1 cellular context compared by ENCODE assay signal in genomic region chr1:48917901-48918603, GRCh38.
A peak's percentile ranks its signal among the peaks of the same experiment; 100 is the strongest.
TF ChIP-seq lines count a peak whose summit lies in the region.

No MANE protein-coding gene starts in this region.

TF ChIP-seq in HepG2, 621 proteins besides CTCF, POLR2A, EP300 and RAD21 (continued from another document and continues in another):
- TF ChIP-seq ETS1 (CRISPR knock-in tag; IDR thresholded peaks at IDR 0.05), result no peak
- TF ChIP-seq ZNF407 (CRISPR knock-in tag; IDR thresholded peaks at IDR 0.05; ENCODE audit: not compliant biosample characterization), result no peak
- peak; percentile 43 for TF ChIP-seq SKI (IDR thresholded peaks at IDR 0.05; ENCODE audit: partially characterized antibody)
- TF ChIP-seq NFIB (CRISPR knock-in tag; IDR thresholded peaks at IDR 0.05; ENCODE audit: borderline replicate concordance), result no peak
- peak; percentile 43; the same call in 1 of the 2 replicates for TF ChIP-seq KAT2B (IDR thresholded peaks at IDR 0.05; ENCODE audit: borderline replicate concordance, low read depth, low read length)
- peak; percentile 76; the same call in 1 of the 2 replicates for TF ChIP-seq FOXO1 (CRISPR knock-in tag; IDR thresholded peaks at IDR 0.05)
- TF ChIP-seq PLRG1 (conservative IDR thresholded peaks at IDR 0.05), result no peak
- TF ChIP-seq IRF2 (CRISPR knock-in tag; IDR thresholded peaks at IDR 0.05), result 0 out of 2 replicates have a peak, but pooled peaks have one; percentile 17
- no peak for TF ChIP-seq XBP1 (CRISPR knock-in tag; IDR thresholded peaks at IDR 0.05)
- TF ChIP-seq ZNF484 (CRISPR knock-in tag; IDR thresholded peaks at IDR 0.05; ENCODE audit: borderline replicate concordance, low read depth), result no peak
- no peak for TF ChIP-seq TMF1 (CRISPR knock-in tag; IDR thresholded peaks at IDR 0.05; ENCODE audit: low read depth)
- TF ChIP-seq ZBTB44 (CRISPR knock-in tag; IDR thresholded peaks at IDR 0.05), result no peak
- TF ChIP-seq ELF4 (CRISPR knock-in tag; IDR thresholded peaks at IDR 0.05; ENCODE audit: borderline replicate concordance), result no peak
- 0 out of 2 replicates have a peak, but pooled peaks have one; percentile 12 for TF ChIP-seq FOXP1 (IDR thresholded peaks at IDR 0.05)
- peak; percentile 70 for TF ChIP-seq FOXP1 (CRISPR knock-in tag; IDR thresholded peaks at IDR 0.05)
- TF ChIP-seq ZMYM4 (CRISPR knock-in tag; IDR thresholded peaks at IDR 0.05), result no peak
- no peak for TF ChIP-seq ZNF180 (CRISPR knock-in tag; IDR thresholded peaks at IDR 0.05; ENCODE audit: borderline replicate concordance, low read depth)
- TF ChIP-seq TFDP1 (CRISPR knock-in tag; IDR thresholded peaks at IDR 0.05; ENCODE audit: borderline replicate concordance), result no peak
- TF ChIP-seq FOXC1 (CRISPR knock-in tag; IDR thresholded peaks at IDR 0.05; ENCODE audit: borderline replicate concordance), result no peak
- TF ChIP-seq GPBP1L1 (CRISPR knock-in tag; IDR thresholded peaks at IDR 0.05), result no peak
- TF ChIP-seq MXI1 (IDR thresholded peaks at IDR 0.05; ENCODE audit: borderline replicate concordance, low read depth, low read length), result peak; percentile 46; the same call in 1 of the 3 replicates
- TF ChIP-seq BORCS8-MEF2B (CRISPR knock-in tag; IDR thresholded peaks at IDR 0.05), result no peak
- no peak for TF ChIP-seq HIVEP1 (CRISPR knock-in tag; IDR thresholded peaks at IDR 0.05)
- TF ChIP-seq RARA (CRISPR knock-in tag; IDR thresholded peaks at IDR 0.05), result peak; percentile 64
- no peak for TF ChIP-seq ZMYM2 (CRISPR knock-in tag; IDR thresholded peaks at IDR 0.05)
- TF ChIP-seq ARID4A (CRISPR knock-in tag; IDR thresholded peaks at IDR 0.05; ENCODE audit: borderline replicate concordance), result no peak
- no peak for TF ChIP-seq ZBTB46 (CRISPR knock-in tag; IDR thresholded peaks at IDR 0.05; ENCODE audit: borderline replicate concordance)
- TF ChIP-seq ZNF18 (CRISPR knock-in tag; IDR thresholded peaks at IDR 0.05; ENCODE audit: insufficient replicate concordance), result no peak
- TF ChIP-seq FOSL2 (CRISPR knock-in tag; IDR thresholded peaks at IDR 0.05), result peak; percentile 63
- TF ChIP-seq YY1 (IDR thresholded peaks at IDR 0.05; ENCODE audit: insufficient read depth, insufficient replicate concordance, low read depth, low read length), result peak; percentile 21
- no peak for TF ChIP-seq TP53 (CRISPR knock-in tag; conservative IDR thresholded peaks at IDR 0.05)
- TF ChIP-seq CREB1 (IDR thresholded peaks at IDR 0.05), result peak; percentile 44
- no peak for TF ChIP-seq CREB1 (CRISPR knock-in tag; IDR thresholded peaks at IDR 0.05)
- TF ChIP-seq ZNF24 (IDR thresholded peaks at IDR 0.05), result no peak
- TF ChIP-seq ZBTB7A (CRISPR knock-in tag; IDR thresholded peaks at IDR 0.05), result no peak
- no peak for TF ChIP-seq ZSCAN9 (CRISPR knock-in tag; IDR thresholded peaks at IDR 0.05; ENCODE audit: borderline replicate concordance)
- no peak for TF ChIP-seq ZNF7 (CRISPR knock-in tag; IDR thresholded peaks at IDR 0.05)
- no peak for TF ChIP-seq IRF9 (CRISPR knock-in tag; IDR thresholded peaks at IDR 0.05; ENCODE audit: borderline replicate concordance)
- no peak for TF ChIP-seq ZNF333 (CRISPR knock-in tag; IDR thresholded peaks at IDR 0.05; ENCODE audit: borderline replicate concordance)
